Comparison of ENCODE assay signal across 12 cellular contexts in the genomic region with DNA sequence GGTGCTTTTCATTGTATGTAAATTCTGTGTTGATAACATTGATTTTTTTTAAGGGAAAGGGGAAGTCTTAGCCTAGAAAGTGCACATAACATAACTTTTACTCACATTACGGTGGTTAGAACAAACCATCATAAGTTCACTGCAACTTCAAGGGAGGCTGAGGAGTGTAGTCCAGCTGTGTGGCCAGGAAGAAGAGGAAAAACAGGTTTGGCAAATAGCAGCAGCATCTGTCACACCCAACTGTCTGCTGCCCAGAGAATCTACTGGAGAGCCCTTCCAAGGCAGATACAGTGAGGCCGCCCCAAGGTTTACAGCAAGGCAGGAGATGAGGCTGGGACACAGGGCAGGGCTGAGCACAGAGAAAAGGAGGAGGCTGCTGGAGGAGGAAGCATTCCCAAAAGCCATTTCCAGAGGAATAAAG.
DNase-seq lines count a peak whose midpoint lies in the region; ATAC-seq lines count a peak whose summit lies in the region.
"Had no signal": no experiment of that assay in that cellular context is flagged by ENCODE, and none has a peak within 500 bp of the region (broad histone marks: within the 10 kb centered on the region; RNA-seq: fewer than 3 reads in every experiment).

No MANE protein-coding gene starts in this region.

- H3K27ac Mint-ChIP-seq in activated naive CD8-positive, alpha-beta T cell, result peak overlapping the region; percentile 23

- H4K20me1 ChIP-seq in BLaER1 treated with 17β-estradiol and CSF1 and Interleukin-3, amounts not matched to agents 10 nM and 100 nM, result no peaks in the 10 kb centered on the region

- intact Hi-C loops in left ventricle myocardium superior (cut with micrococcal nuclease), result no loop called here

- H3K27me3 ChIP-seq in BLaER1 treated with 17β-estradiol and CSF1 and Interleukin-3, amounts not matched to agents 10 nM and 100 nM, result no peaks in the 10 kb centered on the region

- peaks cover 0 to 4% (median 0%) of the 10 kb centered on the region in 11 experiments; a peak in 1 of 22 replicates for H3K9me3 ChIP-seq in BLaER1 treated with 17β-estradiol and CSF1 and Interleukin-3, amounts not matched to agents 10 nM and 100 nM (replicated peaks in 1 of 11)
- H3K9me3 ChIP-seq: upper lobe of right lung had no signal

- DNase-seq in HCEC 1CT (peak; percentile 11), kidney tubule cell (ENCODE audit: low spot score) (peak; percentile 86), NOMO-1 treated with DMSO at 0.1 percent for 48 hours (lab: John Stamatoyannopoulos, UW; ENCODE audit: unreplicated experiment) (no peak), epidermal melanocyte (ENCODE audit: insufficient read length, low spot score) (no peak), left ventricle myocardium superior (no peak)
- DNase-seq: NCI-H524 treated with DMSO at 0.1 percent for 48 hours, upper lobe of right lung had no signal

- no peak overlapping the region for H3K9ac ChIP-seq in BLaER1 treated with 17β-estradiol and CSF1 and Interleukin-3, amounts not matched to agents 10 nM and 100 nM

- H3K36me3 ChIP-seq in BLaER1 treated with 17β-estradiol and CSF1 and Interleukin-3, amounts not matched to agents 10 nM and 100 nM, result no peaks in the 10 kb centered on the region
- H3K36me3 ChIP-seq: upper lobe of right lung had no signal

- no peak overlapping the region for H3K27ac ChIP-seq in BLaER1 treated with 17β-estradiol and CSF1 and Interleukin-3, amounts not matched to agents 10 nM and 100 nM
- H3K27ac ChIP-seq: upper lobe of right lung had no signal

- no peak overlapping the region for H3K4me3 ChIP-seq in BLaER1 treated with 17β-estradiol and CSF1 and Interleukin-3, amounts not matched to agents 10 nM and 100 nM
- H3K4me3 ChIP-seq: GM12878, upper lobe of right lung had no signal

- H3K4me2 ChIP-seq in BLaER1 treated with 17β-estradiol and CSF1 and Interleukin-3, amounts not matched to agents 10 nM and 100 nM, result peak overlapping the region in 7 of 11 experiments; percentile 3 to 32 (median 16); a peak in 5 of 22 replicates

- peaks cover 10 to 19% (median 16%) of the 10 kb centered on the region in 10 experiments; a peak in 16 of 20 replicates for H3K4me1 ChIP-seq in BLaER1 treated with 17β-estradiol and CSF1 and Interleukin-3, amounts not matched to agents 10 nM and 100 nM
- H3K4me1 ChIP-seq: upper lobe of right lung had no signal

- H3K27me3 Mint-ChIP-seq in activated naive CD8-positive, alpha-beta T cell, result peaks cover 10% of the 10 kb centered on the region

- peaks cover 14% of the 10 kb centered on the region for H3K9me3 Mint-ChIP-seq in activated naive CD8-positive, alpha-beta T cell (ENCODE audit: low read depth)

- H3K36me3 Mint-ChIP-seq in activated naive CD8-positive, alpha-beta T cell, result peaks cover 3% of the 10 kb centered on the region
- H3K36me3 Mint-ChIP-seq: CD4-positive, alpha-beta memory T cell had no signal

- ATAC-seq in HG03095 (IDR thresholded peaks at IDR 0.05; ENCODE audit: unreplicated experiment), result no peak
- no peak for ATAC-seq in left ventricle myocardium superior
- ATAC-seq: GM12878, upper lobe of right lung had no signal

- peak overlapping the region; percentile 30 for H3K4me3 Mint-ChIP-seq in activated naive CD8-positive, alpha-beta T cell
- H3K4me3 Mint-ChIP-seq: CD4-positive, alpha-beta memory T cell had no signal

- H3K4me1 Mint-ChIP-seq in activated naive CD8-positive, alpha-beta T cell (ENCODE audit: low read depth), result peaks cover 19% of the 10 kb centered on the region

Comparison
In these comparisons a context has a peak if more than half of its experiments do, and no peak if none do; other contexts are left out.
1. DNase-seq: peak in HCEC 1CT (single experiment) and kidney tubule cell (single experiment); none in NOMO-1 treated with DMSO at 0.1 percent for 48 hours (single experiment), epidermal melanocyte (single experiment) and left ventricle myocardium superior (single experiment).